In the genomic region with DNA sequence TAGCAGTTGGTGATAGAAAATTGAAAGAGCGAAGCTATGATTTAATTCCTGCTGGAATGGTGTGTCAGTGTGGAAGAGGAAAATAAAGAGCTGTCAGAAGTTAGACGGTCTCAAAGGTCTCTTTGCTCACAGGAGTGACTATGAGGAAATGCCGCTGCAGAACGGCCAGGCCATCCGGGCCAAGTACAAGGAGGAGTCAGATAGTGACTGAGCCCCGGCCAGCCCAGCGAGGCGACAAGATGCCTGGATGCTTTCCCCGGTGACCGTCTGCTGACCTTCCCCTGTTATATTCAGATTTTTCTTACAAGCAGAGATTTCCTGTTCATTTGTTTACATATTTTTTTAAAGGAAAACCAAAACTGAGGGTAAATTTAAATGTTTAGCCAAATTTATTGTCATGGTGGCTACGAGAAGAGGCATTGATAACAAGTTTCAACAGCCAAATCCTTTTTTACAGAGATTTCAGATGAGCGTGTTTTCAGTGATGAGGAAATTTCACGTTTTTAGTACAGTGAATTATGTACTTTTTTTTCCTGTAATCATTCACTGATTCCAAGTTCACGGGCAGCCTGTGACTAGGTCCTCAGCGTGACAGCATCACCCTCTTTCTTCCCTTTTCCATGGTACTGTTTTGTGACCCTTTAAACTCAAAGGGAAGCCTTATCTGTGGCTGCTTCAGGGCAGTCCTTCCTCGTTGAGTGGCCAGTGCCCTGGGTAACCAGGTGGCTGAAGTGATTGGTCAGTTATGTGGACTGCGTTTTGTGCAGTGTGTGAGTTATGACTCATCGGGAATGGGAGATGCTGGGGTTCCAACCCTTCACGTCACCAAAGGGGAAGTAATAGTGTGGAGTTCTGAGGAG, we compare ENCODE assay signal across 1 cellular context.
TF ChIP-seq lines count a peak whose summit lies in the region.

No MANE protein-coding gene starts in this region.

TF ChIP-seq in K562, 482 proteins besides CTCF, POLR2A, EP300 and RAD21 (continued from another document and continues in another):
- TF ChIP-seq, protein P1, sequence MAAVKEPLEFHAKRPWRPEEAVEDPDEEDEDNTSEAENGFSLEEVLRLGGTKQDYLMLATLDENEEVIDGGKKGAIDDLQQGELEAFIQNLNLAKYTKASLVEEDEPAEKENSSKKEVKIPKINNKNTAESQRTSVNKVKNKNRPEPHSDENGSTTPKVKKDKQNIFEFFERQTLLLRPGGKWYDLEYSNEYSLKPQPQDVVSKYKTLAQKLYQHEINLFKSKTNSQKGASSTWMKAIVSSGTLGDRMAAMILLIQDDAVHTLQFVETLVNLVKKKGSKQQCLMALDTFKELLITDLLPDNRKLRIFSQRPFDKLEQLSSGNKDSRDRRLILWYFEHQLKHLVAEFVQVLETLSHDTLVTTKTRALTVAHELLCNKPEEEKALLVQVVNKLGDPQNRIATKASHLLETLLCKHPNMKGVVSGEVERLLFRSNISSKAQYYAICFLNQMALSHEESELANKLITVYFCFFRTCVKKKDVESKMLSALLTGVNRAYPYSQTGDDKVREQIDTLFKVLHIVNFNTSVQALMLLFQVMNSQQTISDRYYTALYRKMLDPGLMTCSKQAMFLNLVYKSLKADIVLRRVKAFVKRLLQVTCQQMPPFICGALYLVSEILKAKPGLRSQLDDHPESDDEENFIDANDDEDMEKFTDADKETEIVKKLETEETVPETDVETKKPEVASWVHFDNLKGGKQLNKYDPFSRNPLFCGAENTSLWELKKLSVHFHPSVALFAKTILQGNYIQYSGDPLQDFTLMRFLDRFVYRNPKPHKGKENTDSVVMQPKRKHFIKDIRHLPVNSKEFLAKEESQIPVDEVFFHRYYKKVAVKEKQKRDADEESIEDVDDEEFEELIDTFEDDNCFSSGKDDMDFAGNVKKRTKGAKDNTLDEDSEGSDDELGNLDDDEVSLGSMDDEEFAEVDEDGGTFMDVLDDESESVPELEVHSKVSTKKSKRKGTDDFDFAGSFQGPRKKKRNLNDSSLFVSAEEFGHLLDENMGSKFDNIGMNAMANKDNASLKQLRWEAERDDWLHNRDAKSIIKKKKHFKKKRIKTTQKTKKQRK (IDR thresholded peaks at IDR 0.05; ENCODE audit: borderline replicate concordance, low read depth, low read length) = no peak
- no peak for TF ChIP-seq GTF2E2 (tag; IDR thresholded peaks at IDR 0.05)
- peak; percentile 68 for TF ChIP-seq NFE2 (IDR thresholded peaks at IDR 0.05; ENCODE audit: low read depth)
- TF ChIP-seq HNRNPH1 (optimal IDR thresholded peaks at IDR 0.05; ENCODE audit: low read depth, low read length) = no peak
- no peak for TF ChIP-seq ZBTB8A (IDR thresholded peaks at IDR 0.05; ENCODE audit: partially characterized antibody)
- no peak for TF ChIP-seq ETV5 (CRISPR knock-in tag; IDR thresholded peaks at IDR 0.05; ENCODE audit: low read depth)
- peak in 1 of 2 experiments; percentile 33; a peak in 1 of 4 replicates for TF ChIP-seq NRF1 (conservative IDR thresholded peaks at IDR 0.05 in 1 of 2, IDR thresholded peaks at IDR 0.05 in 1 of 2)
- TF ChIP-seq ZNF384 (IDR thresholded peaks at IDR 0.05; ENCODE audit: low read depth, low read length) = no peak
- TF ChIP-seq ZBTB17 (CRISPR knock-in tag; IDR thresholded peaks at IDR 0.05) = no peak
- no peak for TF ChIP-seq PCBP1 (IDR thresholded peaks at IDR 0.05; ENCODE audit: low read depth, low read length, poor library complexity, severe bottlenecking)
- TF ChIP-seq, protein P2, sequence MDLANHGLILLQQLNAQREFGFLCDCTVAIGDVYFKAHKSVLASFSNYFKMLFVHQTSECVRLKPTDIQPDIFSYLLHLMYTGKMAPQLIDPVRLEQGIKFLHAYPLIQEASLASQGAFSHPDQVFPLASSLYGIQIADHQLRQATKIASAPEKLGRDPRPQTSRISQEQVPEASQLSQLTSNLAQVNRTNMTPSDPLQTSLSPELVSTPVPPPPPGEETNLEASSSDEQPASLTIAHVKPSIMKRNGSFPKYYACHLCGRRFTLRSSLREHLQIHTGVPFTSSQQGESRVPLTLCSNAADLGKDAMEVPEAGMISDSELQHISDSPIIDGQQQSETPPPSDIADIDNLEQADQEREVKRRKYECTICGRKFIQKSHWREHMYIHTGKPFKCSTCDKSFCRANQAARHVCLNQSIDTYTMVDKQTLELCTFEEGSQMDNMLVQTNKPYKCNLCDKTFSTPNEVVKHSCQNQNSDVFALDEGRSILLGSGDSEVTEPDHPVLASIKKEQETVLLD (IDR thresholded peaks at IDR 0.05) = no peak
- TF ChIP-seq, protein P3, sequence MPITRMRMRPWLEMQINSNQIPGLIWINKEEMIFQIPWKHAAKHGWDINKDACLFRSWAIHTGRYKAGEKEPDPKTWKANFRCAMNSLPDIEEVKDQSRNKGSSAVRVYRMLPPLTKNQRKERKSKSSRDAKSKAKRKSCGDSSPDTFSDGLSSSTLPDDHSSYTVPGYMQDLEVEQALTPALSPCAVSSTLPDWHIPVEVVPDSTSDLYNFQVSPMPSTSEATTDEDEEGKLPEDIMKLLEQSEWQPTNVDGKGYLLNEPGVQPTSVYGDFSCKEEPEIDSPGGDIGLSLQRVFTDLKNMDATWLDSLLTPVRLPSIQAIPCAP (CRISPR knock-in tag; IDR thresholded peaks at IDR 0.05; ENCODE audit: borderline replicate concordance) = no peak
- TF ChIP-seq CAMTA2 (CRISPR knock-in tag; conservative IDR thresholded peaks at IDR 0.05) = no peak
- no peak for TF ChIP-seq MBD2 (IDR thresholded peaks at IDR 0.05; ENCODE audit: borderline replicate concordance, low read depth)
- TF ChIP-seq SUPT5H (IDR thresholded peaks at IDR 0.05) = no peak
- TF ChIP-seq, protein P4, sequence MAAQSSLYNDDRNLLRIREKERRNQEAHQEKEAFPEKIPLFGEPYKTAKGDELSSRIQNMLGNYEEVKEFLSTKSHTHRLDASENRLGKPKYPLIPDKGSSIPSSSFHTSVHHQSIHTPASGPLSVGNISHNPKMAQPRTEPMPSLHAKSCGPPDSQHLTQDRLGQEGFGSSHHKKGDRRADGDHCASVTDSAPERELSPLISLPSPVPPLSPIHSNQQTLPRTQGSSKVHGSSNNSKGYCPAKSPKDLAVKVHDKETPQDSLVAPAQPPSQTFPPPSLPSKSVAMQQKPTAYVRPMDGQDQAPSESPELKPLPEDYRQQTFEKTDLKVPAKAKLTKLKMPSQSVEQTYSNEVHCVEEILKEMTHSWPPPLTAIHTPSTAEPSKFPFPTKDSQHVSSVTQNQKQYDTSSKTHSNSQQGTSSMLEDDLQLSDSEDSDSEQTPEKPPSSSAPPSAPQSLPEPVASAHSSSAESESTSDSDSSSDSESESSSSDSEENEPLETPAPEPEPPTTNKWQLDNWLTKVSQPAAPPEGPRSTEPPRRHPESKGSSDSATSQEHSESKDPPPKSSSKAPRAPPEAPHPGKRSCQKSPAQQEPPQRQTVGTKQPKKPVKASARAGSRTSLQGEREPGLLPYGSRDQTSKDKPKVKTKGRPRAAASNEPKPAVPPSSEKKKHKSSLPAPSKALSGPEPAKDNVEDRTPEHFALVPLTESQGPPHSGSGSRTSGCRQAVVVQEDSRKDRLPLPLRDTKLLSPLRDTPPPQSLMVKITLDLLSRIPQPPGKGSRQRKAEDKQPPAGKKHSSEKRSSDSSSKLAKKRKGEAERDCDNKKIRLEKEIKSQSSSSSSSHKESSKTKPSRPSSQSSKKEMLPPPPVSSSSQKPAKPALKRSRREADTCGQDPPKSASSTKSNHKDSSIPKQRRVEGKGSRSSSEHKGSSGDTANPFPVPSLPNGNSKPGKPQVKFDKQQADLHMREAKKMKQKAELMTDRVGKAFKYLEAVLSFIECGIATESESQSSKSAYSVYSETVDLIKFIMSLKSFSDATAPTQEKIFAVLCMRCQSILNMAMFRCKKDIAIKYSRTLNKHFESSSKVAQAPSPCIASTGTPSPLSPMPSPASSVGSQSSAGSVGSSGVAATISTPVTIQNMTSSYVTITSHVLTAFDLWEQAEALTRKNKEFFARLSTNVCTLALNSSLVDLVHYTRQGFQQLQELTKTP (IDR thresholded peaks at IDR 0.05; ENCODE audit: low read depth in 1 of 2, partially characterized antibody in 2 of 2) = peak in 1 of 2 experiments; percentile 29
- TF ChIP-seq, protein P5, sequence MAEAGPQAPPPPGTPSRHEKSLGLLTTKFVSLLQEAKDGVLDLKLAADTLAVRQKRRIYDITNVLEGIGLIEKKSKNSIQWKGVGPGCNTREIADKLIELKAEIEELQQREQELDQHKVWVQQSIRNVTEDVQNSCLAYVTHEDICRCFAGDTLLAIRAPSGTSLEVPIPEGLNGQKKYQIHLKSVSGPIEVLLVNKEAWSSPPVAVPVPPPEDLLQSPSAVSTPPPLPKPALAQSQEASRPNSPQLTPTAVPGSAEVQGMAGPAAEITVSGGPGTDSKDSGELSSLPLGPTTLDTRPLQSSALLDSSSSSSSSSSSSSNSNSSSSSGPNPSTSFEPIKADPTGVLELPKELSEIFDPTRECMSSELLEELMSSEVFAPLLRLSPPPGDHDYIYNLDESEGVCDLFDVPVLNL (CRISPR knock-in tag; IDR thresholded peaks at IDR 0.05; ENCODE audit: low read depth) = no peak
- 0 out of 4 replicates have a peak, but pooled peaks of 1 of the 2 experiments have one; percentile 44 for TF ChIP-seq FOXA3 (CRISPR knock-in tag; conservative IDR thresholded peaks at IDR 0.05 in 1 of 2, IDR thresholded peaks at IDR 0.05 in 1 of 2)
- TF ChIP-seq SRF (CRISPR knock-in tag; IDR thresholded peaks at IDR 0.05) = 0 out of 4 replicates have a peak, but pooled peaks of 1 of the 2 experiments have one; percentile 17
- no peak for TF ChIP-seq ZFP1 (CRISPR knock-in tag; IDR thresholded peaks at IDR 0.05)
- TF ChIP-seq, protein P6, sequence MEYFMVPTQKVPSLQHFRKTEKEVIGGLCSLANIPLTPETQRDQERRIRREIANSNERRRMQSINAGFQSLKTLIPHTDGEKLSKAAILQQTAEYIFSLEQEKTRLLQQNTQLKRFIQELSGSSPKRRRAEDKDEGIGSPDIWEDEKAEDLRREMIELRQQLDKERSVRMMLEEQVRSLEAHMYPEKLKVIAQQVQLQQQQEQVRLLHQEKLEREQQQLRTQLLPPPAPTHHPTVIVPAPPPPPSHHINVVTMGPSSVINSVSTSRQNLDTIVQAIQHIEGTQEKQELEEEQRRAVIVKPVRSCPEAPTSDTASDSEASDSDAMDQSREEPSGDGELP (CRISPR knock-in tag; IDR thresholded peaks at IDR 0.05; ENCODE audit: borderline replicate concordance) = peak; percentile 59; the same call in 1 of the 2 replicates
- TF ChIP-seq, protein P7, sequence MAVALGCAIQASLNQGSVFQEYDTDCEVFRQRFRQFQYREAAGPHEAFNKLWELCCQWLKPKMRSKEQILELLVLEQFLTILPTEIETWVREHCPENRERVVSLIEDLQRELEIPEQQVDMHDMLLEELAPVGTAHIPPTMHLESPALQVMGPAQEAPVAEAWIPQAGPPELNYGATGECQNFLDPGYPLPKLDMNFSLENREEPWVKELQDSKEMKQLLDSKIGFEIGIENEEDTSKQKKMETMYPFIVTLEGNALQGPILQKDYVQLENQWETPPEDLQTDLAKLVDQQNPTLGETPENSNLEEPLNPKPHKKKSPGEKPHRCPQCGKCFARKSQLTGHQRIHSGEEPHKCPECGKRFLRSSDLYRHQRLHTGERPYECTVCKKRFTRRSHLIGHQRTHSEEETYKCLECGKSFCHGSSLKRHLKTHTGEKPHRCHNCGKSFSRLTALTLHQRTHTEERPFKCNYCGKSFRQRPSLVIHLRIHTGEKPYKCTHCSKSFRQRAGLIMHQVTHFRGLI (CRISPR knock-in tag; IDR thresholded peaks at IDR 0.05) = no peak
- TF ChIP-seq, protein P8, sequence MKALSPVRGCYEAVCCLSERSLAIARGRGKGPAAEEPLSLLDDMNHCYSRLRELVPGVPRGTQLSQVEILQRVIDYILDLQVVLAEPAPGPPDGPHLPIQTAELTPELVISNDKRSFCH (CRISPR knock-in tag; IDR thresholded peaks at IDR 0.05) = no peak
- TF ChIP-seq, protein P8 (tag; IDR thresholded peaks at IDR 0.05) = 0 out of 2 replicates have a peak, but pooled peaks have one; percentile 17
- no peak for TF ChIP-seq LEF1 (IDR thresholded peaks at IDR 0.05)
- TF ChIP-seq ZNF311 (CRISPR knock-in tag; IDR thresholded peaks at IDR 0.05) = no peak
- TF ChIP-seq ZSCAN29 (IDR thresholded peaks at IDR 0.05) = no peak
- no peak for TF ChIP-seq MXI1 (IDR thresholded peaks at IDR 0.05; ENCODE audit: low read depth, low read length)
- TF ChIP-seq L3MBTL2 (IDR thresholded peaks at IDR 0.05) = peak; percentile 40; the same call in 1 of the 2 replicates
- no peak for TF ChIP-seq ZNF197 (CRISPR knock-in tag; IDR thresholded peaks at IDR 0.05; ENCODE audit: low read depth)
- peak; percentile 8 for TF ChIP-seq ZFP36 (IDR thresholded peaks at IDR 0.05; ENCODE audit: low read depth, low read length, partially characterized antibody)
- TF ChIP-seq, protein P9, sequence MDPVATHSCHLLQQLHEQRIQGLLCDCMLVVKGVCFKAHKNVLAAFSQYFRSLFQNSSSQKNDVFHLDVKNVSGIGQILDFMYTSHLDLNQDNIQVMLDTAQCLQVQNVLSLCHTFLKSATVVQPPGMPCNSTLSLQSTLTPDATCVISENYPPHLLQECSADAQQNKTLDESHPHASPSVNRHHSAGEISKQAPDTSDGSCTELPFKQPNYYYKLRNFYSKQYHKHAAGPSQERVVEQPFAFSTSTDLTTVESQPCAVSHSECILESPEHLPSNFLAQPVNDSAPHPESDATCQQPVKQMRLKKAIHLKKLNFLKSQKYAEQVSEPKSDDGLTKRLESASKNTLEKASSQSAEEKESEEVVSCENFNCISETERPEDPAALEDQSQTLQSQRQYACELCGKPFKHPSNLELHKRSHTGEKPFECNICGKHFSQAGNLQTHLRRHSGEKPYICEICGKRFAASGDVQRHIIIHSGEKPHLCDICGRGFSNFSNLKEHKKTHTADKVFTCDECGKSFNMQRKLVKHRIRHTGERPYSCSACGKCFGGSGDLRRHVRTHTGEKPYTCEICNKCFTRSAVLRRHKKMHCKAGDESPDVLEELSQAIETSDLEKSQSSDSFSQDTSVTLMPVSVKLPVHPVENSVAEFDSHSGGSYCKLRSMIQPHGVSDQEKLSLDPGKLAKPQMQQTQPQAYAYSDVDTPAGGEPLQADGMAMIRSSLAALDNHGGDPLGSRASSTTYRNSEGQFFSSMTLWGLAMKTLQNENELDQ (CRISPR knock-in tag; IDR thresholded peaks at IDR 0.05; ENCODE audit: borderline replicate concordance) = no peak
- TF ChIP-seq CHD4 (IDR thresholded peaks at IDR 0.05; ENCODE audit: insufficient read depth, insufficient replicate concordance, low read depth, low read length, poor library complexity, severe bottlenecking) = no peak
- no peak for TF ChIP-seq KAT8 (IDR thresholded peaks at IDR 0.05; ENCODE audit: low read depth)
